7 cellular contexts compared by ENCODE assay signal in genomic region chr15:55279746-55280351, GRCh38.
A peak's percentile ranks its signal among the peaks of the same experiment; 100 is the strongest.
DNase-seq lines count a peak whose midpoint lies in the region; ATAC-seq and TF ChIP-seq lines count a peak whose summit lies in the region.

No MANE protein-coding gene starts in this region.

- no peak overlapping the region for H3K27ac ChIP-seq in RWPE1

- H3K27me3 ChIP-seq in mucosa of stomach (ENCODE audit: control insufficient read depth, insufficient read depth, low read length) = no peaks in the 10 kb centered on the region

- peak overlapping the region; percentile 40 for H3K9ac ChIP-seq in mucosa of stomach (ENCODE audit: low read length)

- no peak for TF ChIP-seq CTCF in RWPE1 (conservative IDR thresholded peaks at IDR 0.05; ENCODE audit: low read depth)

- CTCF ChIA-PET in RWPE1 (lab: Yijun Ruan, JAX) = interaction anchor here (0.6 kb wide), 1 partner anchor 9 kb away, joined by 4 read pairs; no protein-coding TSS in a partner anchor

- peaks cover 35% of the 10 kb centered on the region for H3K4me1 ChIP-seq in mucosa of stomach (ENCODE audit: control insufficient read depth, insufficient read depth, low read length)

- H3K4me3 ChIP-seq in mucosa of stomach (ENCODE audit: low read length) = no peak overlapping the region

- H3K9me3 ChIP-seq in mucosa of stomach (ENCODE audit: control insufficient read depth, low read length) = no peaks in the 10 kb centered on the region

- ATAC-seq in GM18873 (IDR thresholded peaks at IDR 0.05; ENCODE audit: low FRiP score, unreplicated experiment) (peak; percentile 83), HG02981 (IDR thresholded peaks at IDR 0.05; ENCODE audit: unreplicated experiment) (peak; percentile 76)

- DNase-seq in RWPE1 (ENCODE audit: low spot score) (peak; percentile 46), amniotic epithelial cell (ENCODE audit: low read depth) (peak; percentile 96), inferior parietal cortex (ENCODE audit: extremely low spot score) (no peak), NCI-H748 (lab: John Stamatoyannopoulos, UW; ENCODE audit: unreplicated experiment) (no peak)

- no peaks in the 10 kb centered on the region for H3K36me3 ChIP-seq in mucosa of stomach (ENCODE audit: control insufficient read depth, insufficient read depth, low read length)

- POLR2A ChIA-PET in RWPE1 (lab: Yijun Ruan, JAX; ENCODE audit: low non-redundant PET) = no interaction called here

Comparison
In these comparisons a context has a peak if more than half of its experiments do, and no peak if none do; other contexts are left out.
1. DNase-seq: peak in RWPE1 (single experiment) and amniotic epithelial cell (single experiment); none in inferior parietal cortex (single experiment) and NCI-H748 (single experiment).